Comparison of ENCODE assay signal across 1 cellular context in the genomic region with DNA sequence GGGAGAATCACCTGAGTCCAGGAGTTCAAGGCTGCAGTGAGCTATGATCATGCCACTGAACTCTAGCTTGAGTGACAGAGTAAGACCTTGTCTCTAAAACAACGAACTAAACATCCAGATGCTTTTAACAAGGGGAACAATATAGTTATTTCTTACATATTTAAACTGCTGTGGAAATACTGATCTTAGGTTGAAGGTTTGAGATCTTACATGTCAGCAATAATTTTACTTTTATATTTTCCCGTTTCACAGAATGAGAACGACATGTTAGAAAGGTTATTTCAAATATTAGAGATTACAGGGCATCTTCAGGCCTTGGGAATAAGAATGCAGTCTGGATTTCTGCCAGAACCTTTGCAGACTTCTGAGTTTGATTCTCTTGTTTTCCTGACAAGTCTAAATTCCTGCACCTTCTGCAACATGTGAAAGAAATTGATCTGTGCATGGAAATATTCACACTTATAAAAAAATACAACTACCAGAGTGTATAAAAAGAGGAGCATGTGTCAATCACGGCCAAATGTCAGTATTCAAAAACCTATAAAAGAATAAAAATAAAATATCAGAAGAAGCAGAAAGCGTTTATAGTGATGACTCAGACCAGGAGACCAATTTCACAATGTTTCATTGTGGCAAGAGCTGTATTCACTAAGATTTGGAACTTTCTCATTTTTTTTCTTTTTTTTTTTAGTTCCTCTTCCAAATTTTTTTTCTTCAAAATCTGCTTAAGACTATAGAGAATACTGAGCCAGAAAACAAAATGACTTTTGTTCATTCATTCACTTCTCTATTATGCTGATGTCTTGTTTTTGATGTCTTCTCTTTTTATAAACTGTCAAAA.
TF ChIP-seq lines count a peak whose summit lies in the region.

No MANE protein-coding gene starts in this region.

TF ChIP-seq in GM23338, 12 proteins besides CTCF, POLR2A, EP300 and RAD21 (continued from another document):
- TF ChIP-seq, protein P1, sequence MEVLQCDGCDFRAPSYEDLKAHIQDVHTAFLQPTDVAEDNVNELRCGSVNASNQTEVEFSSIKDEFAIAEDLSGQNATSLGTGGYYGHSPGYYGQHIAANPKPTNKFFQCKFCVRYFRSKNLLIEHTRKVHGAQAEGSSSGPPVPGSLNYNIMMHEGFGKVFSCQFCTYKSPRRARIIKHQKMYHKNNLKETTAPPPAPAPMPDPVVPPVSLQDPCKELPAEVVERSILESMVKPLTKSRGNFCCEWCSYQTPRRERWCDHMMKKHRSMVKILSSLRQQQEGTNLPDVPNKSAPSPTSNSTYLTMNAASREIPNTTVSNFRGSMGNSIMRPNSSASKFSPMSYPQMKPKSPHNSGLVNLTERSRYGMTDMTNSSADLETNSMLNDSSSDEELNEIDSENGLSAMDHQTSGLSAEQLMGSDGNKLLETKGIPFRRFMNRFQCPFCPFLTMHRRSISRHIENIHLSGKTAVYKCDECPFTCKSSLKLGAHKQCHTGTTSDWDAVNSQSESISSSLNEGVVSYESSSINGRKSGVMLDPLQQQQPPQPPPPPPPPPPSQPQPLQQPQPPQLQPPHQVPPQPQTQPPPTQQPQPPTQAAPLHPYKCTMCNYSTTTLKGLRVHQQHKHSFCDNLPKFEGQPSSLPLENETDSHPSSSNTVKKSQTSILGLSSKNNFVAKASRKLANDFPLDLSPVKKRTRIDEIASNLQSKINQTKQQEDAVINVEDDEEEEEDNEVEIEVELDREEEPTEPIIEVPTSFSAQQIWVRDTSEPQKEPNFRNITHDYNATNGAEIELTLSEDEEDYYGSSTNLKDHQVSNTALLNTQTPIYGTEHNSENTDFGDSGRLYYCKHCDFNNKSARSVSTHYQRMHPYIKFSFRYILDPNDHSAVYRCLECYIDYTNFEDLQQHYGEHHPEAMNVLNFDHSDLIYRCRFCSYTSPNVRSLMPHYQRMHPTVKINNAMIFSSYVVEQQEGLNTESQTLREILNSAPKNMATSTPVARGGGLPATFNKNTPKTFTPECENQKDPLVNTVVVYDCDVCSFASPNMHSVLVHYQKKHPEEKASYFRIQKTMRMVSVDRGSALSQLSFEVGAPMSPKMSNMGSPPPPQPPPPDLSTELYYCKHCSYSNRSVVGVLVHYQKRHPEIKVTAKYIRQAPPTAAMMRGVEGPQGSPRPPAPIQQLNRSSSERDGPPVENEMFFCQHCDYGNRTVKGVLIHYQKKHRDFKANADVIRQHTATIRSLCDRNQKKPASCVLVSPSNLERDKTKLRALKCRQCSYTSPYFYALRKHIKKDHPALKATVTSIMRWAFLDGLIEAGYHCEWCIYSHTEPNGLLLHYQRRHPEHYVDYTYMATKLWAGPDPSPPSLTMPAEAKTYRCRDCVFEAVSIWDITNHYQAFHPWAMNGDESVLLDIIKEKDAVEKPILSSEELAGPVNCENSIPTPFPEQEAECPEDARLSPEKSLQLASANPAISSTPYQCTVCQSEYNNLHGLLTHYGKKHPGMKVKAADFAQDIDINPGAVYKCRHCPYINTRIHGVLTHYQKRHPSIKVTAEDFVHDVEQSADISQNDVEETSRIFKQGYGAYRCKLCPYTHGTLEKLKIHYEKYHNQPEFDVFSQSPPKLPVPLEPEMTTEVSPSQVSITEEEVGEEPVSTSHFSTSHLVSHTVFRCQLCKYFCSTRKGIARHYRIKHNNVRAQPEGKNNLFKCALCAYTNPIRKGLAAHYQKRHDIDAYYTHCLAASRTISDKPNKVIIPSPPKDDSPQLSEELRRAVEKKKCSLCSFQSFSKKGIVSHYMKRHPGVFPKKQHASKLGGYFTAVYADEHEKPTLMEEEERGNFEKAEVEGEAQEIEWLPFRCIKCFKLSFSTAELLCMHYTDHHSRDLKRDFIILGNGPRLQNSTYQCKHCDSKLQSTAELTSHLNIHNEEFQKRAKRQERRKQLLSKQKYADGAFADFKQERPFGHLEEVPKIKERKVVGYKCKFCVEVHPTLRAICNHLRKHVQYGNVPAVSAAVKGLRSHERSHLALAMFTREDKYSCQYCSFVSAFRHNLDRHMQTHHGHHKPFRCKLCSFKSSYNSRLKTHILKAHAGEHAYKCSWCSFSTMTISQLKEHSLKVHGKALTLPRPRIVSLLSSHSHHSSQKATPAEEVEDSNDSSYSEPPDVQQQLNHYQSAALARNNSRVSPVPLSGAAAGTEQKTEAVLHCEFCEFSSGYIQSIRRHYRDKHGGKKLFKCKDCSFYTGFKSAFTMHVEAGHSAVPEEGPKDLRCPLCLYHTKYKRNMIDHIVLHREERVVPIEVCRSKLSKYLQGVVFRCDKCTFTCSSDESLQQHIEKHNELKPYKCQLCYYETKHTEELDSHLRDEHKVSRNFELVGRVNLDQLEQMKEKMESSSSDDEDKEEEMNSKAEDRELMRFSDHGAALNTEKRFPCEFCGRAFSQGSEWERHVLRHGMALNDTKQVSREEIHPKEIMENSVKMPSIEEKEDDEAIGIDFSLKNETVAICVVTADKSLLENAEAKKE (CRISPR knock-in tag; IDR thresholded peaks at IDR 0.05): no peak
- TF ChIP-seq CREB1 (CRISPR knock-in tag; IDR thresholded peaks at IDR 0.05; ENCODE audit: low read depth): no peak
- TF ChIP-seq, protein P2, sequence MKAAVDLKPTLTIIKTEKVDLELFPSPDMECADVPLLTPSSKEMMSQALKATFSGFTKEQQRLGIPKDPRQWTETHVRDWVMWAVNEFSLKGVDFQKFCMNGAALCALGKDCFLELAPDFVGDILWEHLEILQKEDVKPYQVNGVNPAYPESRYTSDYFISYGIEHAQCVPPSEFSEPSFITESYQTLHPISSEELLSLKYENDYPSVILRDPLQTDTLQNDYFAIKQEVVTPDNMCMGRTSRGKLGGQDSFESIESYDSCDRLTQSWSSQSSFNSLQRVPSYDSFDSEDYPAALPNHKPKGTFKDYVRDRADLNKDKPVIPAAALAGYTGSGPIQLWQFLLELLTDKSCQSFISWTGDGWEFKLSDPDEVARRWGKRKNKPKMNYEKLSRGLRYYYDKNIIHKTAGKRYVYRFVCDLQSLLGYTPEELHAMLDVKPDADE (IDR thresholded peaks at IDR 0.05): no peak
- TF ChIP-seq EZH2 (IDR thresholded peaks at IDR 0.05; ENCODE audit: low read depth, unreplicated experiment): no peak
- no peak for TF ChIP-seq POLR2AphosphoS5 (IDR thresholded peaks at IDR 0.05; ENCODE audit: low read depth)
